In genomic region chr1:214186118-214186517, GRCh38 we compare ENCODE assay signal across 26 cellular contexts.
"Had no signal": no experiment of that assay in that cellular context is flagged by ENCODE, and none has a peak within 500 bp of the region (broad histone marks: within the 10 kb centered on the region; RNA-seq: fewer than 3 reads in every experiment).

No MANE protein-coding gene starts in this region.

- FAIRE-seq: pancreas had no signal

- H3K4me1 ChIP-seq: left lung, pancreas, prostate gland, uterus had no signal

- H3K9me3 ChIP-seq: pancreas, prostate gland, uterus had no signal

- H3K36me3 ChIP-seq: heart left ventricle, left lung, pancreas, prostate gland, spleen, tibial nerve, uterus had no signal

- H3K4me3 ChIP-seq: left lung, lung, pancreas, prostate gland, skin epidermis, uterus had no signal

- H3K36me3 Mint-ChIP-seq: naive B cell; natural killer cell; stimulated activated memory B cell treated with anti-CD40 and anti-IgM and Interleukin-4, amounts not matched to agents 10 μg/mL and 1 μg/mL and 100 μg/mL, for 72 hours; type B pancreatic cell had no signal

- H3K27ac ChIP-seq: heart left ventricle, left lung, pancreas, prostate gland, skin epidermis, spleen, tibial nerve, uterus had no signal

- H3K9me3 Mint-ChIP-seq: natural killer cell, type B pancreatic cell had no signal

- ATAC-seq: heart left ventricle; left lung; natural killer cell; pancreas; right cardiac atrium; sciatic nerve; stimulated activated memory B cell treated with anti-CD40 and anti-IgM and Interleukin-4, amounts not matched to agents 10 μg/mL and 1 μg/mL and 100 μg/mL, for 72 hours; stimulated activated naive CD8-positive, alpha-beta T cell treated with anti-CD3 and anti-CD28 coated beads, Interleukin-15, amount 100 ng/mL, for 72 hours had no signal

- H3K4me1 Mint-ChIP-seq: natural killer cell had no signal

- H3K4me3 Mint-ChIP-seq: naive B cell; natural killer cell; stimulated activated memory B cell treated with anti-CD40 and anti-IgM and Interleukin-4, amounts not matched to agents 10 μg/mL and 1 μg/mL and 100 μg/mL, for 72 hours; stimulated activated naive CD8-positive, alpha-beta T cell treated with anti-CD3 and anti-CD28 coated beads, Interleukin-15, amount 100 ng/mL, for 72 hours had no signal

- DNase-seq: heart left ventricle; islet precursor cell; left lung; naive B cell; natural killer cell; nucleus accumbens; pancreas; posterior cingulate gyrus; retina; right cardiac atrium; spleen; stimulated activated CD4-positive, alpha-beta T cell treated with anti-CD3 and anti-CD28 coated beads, Interleukin-2, amount 100 ng/mL, for 48 hours; stimulated activated CD4-positive, alpha-beta T cell treated with anti-CD3 and anti-CD28 coated beads, Interleukin-4, amount 100 ng/mL, for 4 hours; stimulated activated CD8-positive, alpha-beta memory T cell treated with anti-CD3 and anti-CD28 coated beads, Interleukin-4, amount 100 ng/mL, for 48 hours; stimulated activated naive CD4-positive, alpha-beta T cell treated with Interleukin-2 at 50 U/mL for 16 hours; stimulated activated naive CD8-positive, alpha-beta T cell treated with anti-CD3 and anti-CD28 coated beads, Interleukin-15, amount 100 ng/mL, for 72 hours; substantia nigra; uterus had no signal

- H3K27ac Mint-ChIP-seq: mesothelial cell of epicardium; naive B cell; natural killer cell; stimulated activated memory B cell treated with anti-CD40 and anti-IgM and Interleukin-4, amounts not matched to agents 10 μg/mL and 1 μg/mL and 100 μg/mL, for 72 hours; stimulated activated naive CD8-positive, alpha-beta T cell treated with anti-CD3 and anti-CD28 coated beads, Interleukin-15, amount 100 ng/mL, for 72 hours; type B pancreatic cell had no signal
